Comparison of ENCODE assay signal across 9 cellular contexts in genomic region chr11:123300874-123301695, GRCh38.
DNase-seq lines count a peak whose midpoint lies in the region; ATAC-seq, FAIRE-seq and TF ChIP-seq lines count a peak whose summit lies in the region.
"Had no signal": no experiment of that assay in that cellular context is flagged by ENCODE, and none has a peak within 500 bp of the region (broad histone marks: within the 10 kb centered on the region; RNA-seq: fewer than 3 reads in every experiment).

No MANE protein-coding gene starts in this region.

- H3K27ac Mint-ChIP-seq in activated CD4-positive, alpha-beta T cell treated with anti-CD3 and anti-CD28 coated beads, Interleukin-2, amount 10 ng/mL, durations not matched to agents 24 days and 14 days, result peak overlapping the region; percentile 59
- H3K27ac Mint-ChIP-seq in stimulated activated naive B cell treated with anti-CD40 and anti-IgM and Interleukin-4, amounts not matched to agents 10 μg/mL and 1 μg/mL and 100 μg/mL, for 72 hours, result no peak overlapping the region

- no peaks in the 10 kb centered on the region for H3K36me3 Mint-ChIP-seq in activated CD4-positive, alpha-beta T cell treated with anti-CD3 and anti-CD28 coated beads, Interleukin-2, amount 10 ng/mL, durations not matched to agents 24 days and 14 days (ENCODE audit: low read depth)
- no peaks in the 10 kb centered on the region for H3K36me3 Mint-ChIP-seq in stimulated activated naive B cell treated with anti-CD40 and anti-IgM and Interleukin-4, amounts not matched to agents 10 μg/mL and 1 μg/mL and 100 μg/mL, for 72 hours

- TF ChIP-seq POLR2A in GM18505 (IDR thresholded peaks at IDR 0.05; ENCODE audit: borderline replicate concordance, extremely low read depth, insufficient read depth, insufficient read length) (no peak), H54 (IDR thresholded peaks at IDR 0.05; ENCODE audit: low read depth, low read length) (no peak)

- H3K4me3 Mint-ChIP-seq in activated CD4-positive, alpha-beta T cell treated with anti-CD3 and anti-CD28 coated beads, Interleukin-2, amount 10 ng/mL, durations not matched to agents 24 days and 14 days, result peak overlapping the region; percentile 73
- H3K4me3 Mint-ChIP-seq in stimulated activated naive B cell treated with anti-CD40 and anti-IgM and Interleukin-4, amounts not matched to agents 10 μg/mL and 1 μg/mL and 100 μg/mL, for 72 hours, result peak overlapping the region; percentile 53 to 72

- peaks cover 45% of the 10 kb centered on the region for H3K4me1 Mint-ChIP-seq in activated CD4-positive, alpha-beta T cell treated with anti-CD3 and anti-CD28 coated beads, Interleukin-2, amount 10 ng/mL, durations not matched to agents 24 days and 14 days
- peaks cover 13 to 32% of the 10 kb centered on the region in 2 donors for H3K4me1 Mint-ChIP-seq in stimulated activated naive B cell treated with anti-CD40 and anti-IgM and Interleukin-4, amounts not matched to agents 10 μg/mL and 1 μg/mL and 100 μg/mL, for 72 hours

- TF ChIP-seq CTCF in VCaP (conservative IDR thresholded peaks at IDR 0.05), result no peak

- peaks cover 2% of the 10 kb centered on the region for H3K27me3 Mint-ChIP-seq in activated CD4-positive, alpha-beta T cell treated with anti-CD3 and anti-CD28 coated beads, Interleukin-2, amount 10 ng/mL, durations not matched to agents 24 days and 14 days
- H3K27me3 Mint-ChIP-seq in stimulated activated naive B cell treated with anti-CD40 and anti-IgM and Interleukin-4, amounts not matched to agents 10 μg/mL and 1 μg/mL and 100 μg/mL, for 72 hours, result peaks cover 7 to 27% of the 10 kb centered on the region in 2 donors

- no peak for FAIRE-seq in H54 (lab: Jason Lieb, UNC)

- ATAC-seq in stimulated activated naive B cell treated with anti-CD40 and anti-IgM and Interleukin-4, amounts not matched to agents 10 μg/mL and 1 μg/mL and 100 μg/mL, for 72 hours (replicated peaks), result no peak
- ATAC-seq in GM18505 (IDR thresholded peaks at IDR 0.05; ENCODE audit: unreplicated experiment), result no peak
- ATAC-seq in HG03095 (IDR thresholded peaks at IDR 0.05; ENCODE audit: unreplicated experiment), result no peak

- no peaks in the 10 kb centered on the region for H3K9me3 Mint-ChIP-seq in activated CD4-positive, alpha-beta T cell treated with anti-CD3 and anti-CD28 coated beads, Interleukin-2, amount 10 ng/mL, durations not matched to agents 24 days and 14 days
- no peaks in the 10 kb centered on the region for H3K9me3 Mint-ChIP-seq in stimulated activated naive B cell treated with anti-CD40 and anti-IgM and Interleukin-4, amounts not matched to agents 10 μg/mL and 1 μg/mL and 100 μg/mL, for 72 hours

- DNase-seq in activated CD4-positive, alpha-beta T cell treated with anti-CD3 and anti-CD28 coated beads, Interleukin-2, amount 10 ng/mL, durations not matched to agents 24 days and 14 days, result no peak
- DNase-seq in activated CD4-positive, alpha-beta T cell treated with anti-CD3 and anti-CD28 coated beads for 1 hour, result no peak
- peak; percentile 45 for DNase-seq in fibroblast of the conjunctiva (ENCODE audit: low read depth)
- DNase-seq in stimulated activated naive B cell treated with anti-CD40 and anti-IgM and Interleukin-4, amounts not matched to agents 10 μg/mL and 1 μg/mL and 100 μg/mL, for 72 hours, result no peak
- DNase-seq in H54 (ENCODE audit: insufficient read length, low spot score), result no peak
- DNase-seq: DND-41 had no signal

- intact Hi-C loops in activated CD4-positive, alpha-beta T cell treated with anti-CD3 and anti-CD28 coated beads, Interleukin-2, amount 10 ng/mL, durations not matched to agents 24 days and 14 days (cut with micrococcal nuclease), result loop anchor here (1.0 kb wide), 2 partner anchors 177 to 254 kb away; no protein-coding TSS in a partner anchor

- H3K27ac ChIP-seq in VCaP, result peak overlapping the region; percentile 7; the same call in 1 of the 2 replicates
